2 cellular contexts compared by ENCODE assay signal in genomic region chr15:76107169-76107568, GRCh38.
TF ChIP-seq lines count a peak whose summit lies in the region.

No MANE protein-coding gene starts in this region.

TF ChIP-seq in HepG2, 621 proteins besides CTCF, POLR2A, EP300 and RAD21:
- TF ChIP-seq ZNF629 (CRISPR knock-in tag; conservative IDR thresholded peaks at IDR 0.05), result peak; percentile 46; the same call in 1 of the 2 replicates
- TF ChIP-seq, protein P1, sequence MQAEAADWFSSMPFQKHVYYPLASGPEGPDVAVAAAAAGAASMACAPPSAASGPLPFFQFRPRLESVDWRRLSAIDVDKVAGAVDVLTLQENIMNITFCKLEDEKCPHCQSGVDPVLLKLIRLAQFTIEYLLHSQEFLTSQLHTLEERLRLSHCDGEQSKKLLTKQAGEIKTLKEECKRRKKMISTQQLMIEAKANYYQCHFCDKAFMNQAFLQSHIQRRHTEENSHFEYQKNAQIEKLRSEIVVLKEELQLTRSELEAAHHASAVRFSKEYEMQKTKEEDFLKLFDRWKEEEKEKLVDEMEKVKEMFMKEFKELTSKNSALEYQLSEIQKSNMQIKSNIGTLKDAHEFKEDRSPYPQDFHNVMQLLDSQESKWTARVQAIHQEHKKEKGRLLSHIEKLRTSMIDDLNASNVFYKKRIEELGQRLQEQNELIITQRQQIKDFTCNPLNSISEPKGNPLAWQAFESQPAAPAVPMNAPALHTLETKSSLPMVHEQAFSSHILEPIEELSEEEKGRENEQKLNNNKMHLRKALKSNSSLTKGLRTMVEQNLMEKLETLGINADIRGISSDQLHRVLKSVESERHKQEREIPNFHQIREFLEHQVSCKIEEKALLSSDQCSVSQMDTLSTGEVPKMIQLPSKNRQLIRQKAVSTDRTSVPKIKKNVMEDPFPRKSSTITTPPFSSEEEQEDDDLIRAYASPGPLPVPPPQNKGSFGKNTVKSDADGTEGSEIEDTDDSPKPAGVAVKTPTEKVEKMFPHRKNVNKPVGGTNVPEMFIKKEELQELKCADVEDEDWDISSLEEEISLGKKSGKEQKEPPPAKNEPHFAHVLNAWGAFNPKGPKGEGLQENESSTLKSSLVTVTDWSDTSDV (CRISPR knock-in tag; IDR thresholded peaks at IDR 0.05), result no peak
- TF ChIP-seq UBTF (CRISPR knock-in tag; IDR thresholded peaks at IDR 0.05), result no peak
- no peak for TF ChIP-seq ZNF564 (CRISPR knock-in tag; IDR thresholded peaks at IDR 0.05)

TF ChIP-seq in K562, 482 proteins besides CTCF, POLR2A, EP300 and RAD21:
- TF ChIP-seq BRD4 (IDR thresholded peaks at IDR 0.05), result no peak
- peak; percentile 46 for TF ChIP-seq RBM25 (IDR thresholded peaks at IDR 0.05; ENCODE audit: low read depth, low read length, severe bottlenecking)
